In genomic region chr7:80918909-80919721, GRCh38 we compare ENCODE assay signal across 8 cellular contexts. TPM values are rescaled to one million over a fixed set of nuclear protein-coding genes. Genes with fewer than 3 reads are reported as not detected.
A peak's percentile ranks its signal among the peaks of the same experiment; 100 is the strongest.
DNase-seq lines count a peak whose midpoint lies in the region; ATAC-seq and TF ChIP-seq lines count a peak whose summit lies in the region.

Gene SEMA3C (minus strand): TSS chr7:80919051. CDS start chr7:80916781, 2,270 bp downstream.

- no peak within 1 kb of the TSS for H3K27ac ChIP-seq in effector memory CD4-positive, alpha-beta T cell (ENCODE audit: insufficient read depth, low read length, poor library complexity, severe bottlenecking)

- peak; percentile 61 to 79 for ATAC-seq in activated naive CD4-positive, alpha-beta T cell treated with anti-CD3 and anti-CD28 coated beads, Interleukin-2, amount 50 U/mL, for 72 hours
- ATAC-seq in HG03066 (IDR thresholded peaks at IDR 0.05; ENCODE audit: low read depth, unreplicated experiment) = peak; percentile 65
- peak; percentile 73 for ATAC-seq in activated naive CD8-positive, alpha-beta T cell treated with anti-CD3 and anti-CD28 coated beads, Interleukin-2, amount 10 ng/mL, durations not matched to agents 7 days and 5 days (ENCODE audit: low read depth)

- H3K27me3 Mint-ChIP-seq in activated naive CD8-positive, alpha-beta T cell treated with anti-CD3 and anti-CD28 coated beads, Interleukin-2, amount 10 ng/mL, durations not matched to agents 7 days and 5 days = peaks cover 42% of the 10 kb centered on the region
- H3K27me3 Mint-ChIP-seq in glutamatergic neuron (ENCODE audit: unreplicated experiment) = peaks cover 5% of the 10 kb centered on the region

- POLR2A ChIA-PET in activated naive CD8-positive, alpha-beta T cell treated with anti-CD3 and anti-CD28 coated beads, Interleukin-2, amount 10 ng/mL, durations not matched to agents 7 days and 5 days (lab: Charles Lee) = no interaction called here

- peaks cover 3% of the 10 kb centered on the region for H3K4me1 Mint-ChIP-seq in activated naive CD8-positive, alpha-beta T cell treated with anti-CD3 and anti-CD28 coated beads, Interleukin-2, amount 10 ng/mL, durations not matched to agents 7 days and 5 days
- H3K4me1 Mint-ChIP-seq in glutamatergic neuron (ENCODE audit: low read depth, unreplicated experiment) = peaks cover 34% of the 10 kb centered on the region

- H3K36me3 Mint-ChIP-seq in activated naive CD4-positive, alpha-beta T cell treated with anti-CD3 and anti-CD28 coated beads, Interleukin-2, amount 50 U/mL, for 72 hours = peaks cover 0 to 9% of the 10 kb centered on the region in 2 donors
- no peaks in the 10 kb centered on the region for H3K36me3 Mint-ChIP-seq in activated naive CD8-positive, alpha-beta T cell treated with anti-CD3 and anti-CD28 coated beads, Interleukin-2, amount 10 ng/mL, durations not matched to agents 7 days and 5 days
- H3K36me3 Mint-ChIP-seq in glutamatergic neuron (ENCODE audit: unreplicated experiment) = no peaks in the 10 kb centered on the region

- H3K27me3 ChIP-seq in neuron (ENCODE audit: insufficient read depth, low read length) = no peaks in the 10 kb centered on the region
- no peaks in the 10 kb centered on the region for H3K27me3 ChIP-seq in effector memory CD4-positive, alpha-beta T cell (replicated peaks; ENCODE audit: control insufficient read depth, insufficient read depth, low read length, poor library complexity, severe bottlenecking)

- no peaks in the 10 kb centered on the region for H3K9me3 ChIP-seq in neuron (ENCODE audit: low read length)
- H3K9me3 ChIP-seq in effector memory CD4-positive, alpha-beta T cell (ENCODE audit: control insufficient read depth, low read length) = no peaks in the 10 kb centered on the region

- H3K36me3 ChIP-seq in neuron (ENCODE audit: insufficient read depth, low read length) = no peaks in the 10 kb centered on the region
- no peaks in the 10 kb centered on the region for H3K36me3 ChIP-seq in effector memory CD4-positive, alpha-beta T cell (ENCODE audit: control insufficient read depth, insufficient read depth, low read length)

- H3K4me3 Mint-ChIP-seq in activated naive CD8-positive, alpha-beta T cell treated with anti-CD3 and anti-CD28 coated beads, Interleukin-2, amount 10 ng/mL, durations not matched to agents 7 days and 5 days = peak within 1 kb of the TSS; percentile 48
- H3K4me3 Mint-ChIP-seq in glutamatergic neuron (ENCODE audit: unreplicated experiment) = peak within 1 kb of the TSS; percentile 91

- no peaks in the 10 kb centered on the region for H3K9me3 Mint-ChIP-seq in activated naive CD4-positive, alpha-beta T cell treated with anti-CD3 and anti-CD28 coated beads, Interleukin-2, amount 50 U/mL, for 72 hours
- H3K9me3 Mint-ChIP-seq in activated naive CD8-positive, alpha-beta T cell treated with anti-CD3 and anti-CD28 coated beads, Interleukin-2, amount 10 ng/mL, durations not matched to agents 7 days and 5 days = no peaks in the 10 kb centered on the region
- no peaks in the 10 kb centered on the region for H3K9me3 Mint-ChIP-seq in glutamatergic neuron (ENCODE audit: unreplicated experiment)

- H3K4me3 ChIP-seq in neuron (ENCODE audit: low read length) = peak within 1 kb of the TSS; percentile 83
- no peak within 1 kb of the TSS for H3K4me3 ChIP-seq in effector memory CD4-positive, alpha-beta T cell (ENCODE audit: insufficient read depth, low read depth, low read length, poor library complexity, severe bottlenecking)

- no peak within 1 kb of the TSS for H3K27ac Mint-ChIP-seq in activated naive CD4-positive, alpha-beta T cell treated with anti-CD3 and anti-CD28 coated beads, Interleukin-2, amount 50 U/mL, for 72 hours
- no peak within 1 kb of the TSS for H3K27ac Mint-ChIP-seq in activated naive CD8-positive, alpha-beta T cell treated with anti-CD3 and anti-CD28 coated beads, Interleukin-2, amount 10 ng/mL, durations not matched to agents 7 days and 5 days
- peak within 1 kb of the TSS; percentile 83 for H3K27ac Mint-ChIP-seq in glutamatergic neuron (ENCODE audit: unreplicated experiment)

- DNase-seq in activated naive CD4-positive, alpha-beta T cell treated with anti-CD3 and anti-CD28 coated beads, Interleukin-2, amount 50 U/mL, for 72 hours (ENCODE audit: low spot score in 2 of 2) = peak in 1 of 2 donors; percentile 10
- DNase-seq in activated naive CD4-positive, alpha-beta T cell treated with anti-CD3 and anti-CD28 coated beads, Interleukin-2, amount 50 U/mL, for 16 hours = no peak
- DNase-seq in NCI-H345 treated with DMSO at 0.1 percent for 48 hours (lab: John Stamatoyannopoulos, UW; ENCODE audit: unreplicated experiment) = peak; percentile 60
- DNase-seq in activated naive CD8-positive, alpha-beta T cell treated with anti-CD3 and anti-CD28 coated beads, Interleukin-2, amount 10 ng/mL, durations not matched to agents 7 days and 5 days = peak; percentile 48
- peak; percentile 91 for DNase-seq in glutamatergic neuron
- no peak for DNase-seq in effector memory CD4-positive, alpha-beta T cell

- no peak for TF ChIP-seq CTCF in glutamatergic neuron (IDR thresholded peaks at IDR 0.05; ENCODE audit: partially characterized antibody, unreplicated experiment)

- H3K4me1 ChIP-seq in neuron (ENCODE audit: insufficient read depth, low read length) = peaks cover 9% of the 10 kb centered on the region
- H3K4me1 ChIP-seq in effector memory CD4-positive, alpha-beta T cell (ENCODE audit: control insufficient read depth, insufficient read depth, low read length, poor library complexity, severe bottlenecking) = no peaks in the 10 kb centered on the region

- peak within 1 kb of the TSS; percentile 78 for H2AFZ ChIP-seq in neuron (ENCODE audit: low read depth, low read length)

RNA-seq across cellular contexts. Expression of gene SEMA3C, which starts in this region (rescaled TPM):
- total RNA-seq in activated naive CD4-positive, alpha-beta T cell treated with anti-CD3 and anti-CD28 coated beads, Interleukin-2, amount 50 U/mL, for 72 hours = not detected
- under 1 TPM; 0.11 to 0.30 TPM for total RNA-seq in activated naive CD8-positive, alpha-beta T cell treated with anti-CD3 and anti-CD28 coated beads, Interleukin-2, amount 10 ng/mL, durations not matched to agents 7 days and 5 days
- total RNA-seq in glutamatergic neuron (ENCODE audit: unreplicated experiment) = 91.3 TPM

Comparison
In these comparisons a context has a peak if more than half of its experiments do, and no peak if none do; other contexts are left out.
1. RNA of gene SEMA3C (total RNA-seq): 91.3 TPM in glutamatergic neuron (single experiment); 0.11 to 0.30 TPM in activated naive CD8-positive, alpha-beta T cell treated with anti-CD3 and anti-CD28 coated beads, Interleukin-2, amount 10 ng/mL, durations not matched to agents 7 days and 5 days and not detected in activated naive CD4-positive, alpha-beta T cell treated with anti-CD3 and anti-CD28 coated beads, Interleukin-2, amount 50 U/mL, for 72 hours; every median in the first group is over 10 times any median in the second.
2. Peak in ATAC-seq in activated naive CD4-positive, alpha-beta T cell treated with anti-CD3 and anti-CD28 coated beads, Interleukin-2, amount 50 U/mL, for 72 hours; RNA of the gene not detected or under 1 TPM.
3. Peak in DNase-seq and ATAC-seq in activated naive CD8-positive, alpha-beta T cell treated with anti-CD3 and anti-CD28 coated beads, Interleukin-2, amount 10 ng/mL, durations not matched to agents 7 days and 5 days; RNA of the gene not detected or under 1 TPM.
4. DNase-seq: peak in NCI-H345 treated with DMSO at 0.1 percent for 48 hours (single experiment) and glutamatergic neuron (single experiment); none in activated naive CD4-positive, alpha-beta T cell treated with anti-CD3 and anti-CD28 coated beads, Interleukin-2, amount 50 U/mL, for 16 hours (single experiment) and effector memory CD4-positive, alpha-beta T cell (0 of 3).
5. Peak in every context shown above with its lines, with median percentiles within 50 percentile points of each other: ATAC-seq.